Comparison of ENCODE assay signal across 12 cellular contexts in genomic region chr11:107856180-107856980, GRCh38. TPM values are rescaled to one million over a fixed set of nuclear protein-coding genes. Genes with fewer than 3 reads are reported as not detected.
A peak's percentile ranks its signal among the peaks of the same experiment; 100 is the strongest.
DNase-seq lines count a peak whose midpoint lies in the region; ATAC-seq and TF ChIP-seq lines count a peak whose summit lies in the region.
"Had no signal": no experiment of that assay in that cellular context is flagged by ENCODE, and none has a peak within 500 bp of the region (broad histone marks: within the 10 kb centered on the region; RNA-seq: fewer than 3 reads in every experiment).

No MANE protein-coding gene starts in this region.

- WGBS in transverse colon (ENCODE audit: low coverage in 1 of 2), 2 donors: 74% methylated on average over 10 of the region's 10 CpGs; no CpG with 5 or more reads in 1 of the 2 donors

- no peak for TF ChIP-seq POLR2A in transverse colon (IDR thresholded peaks at IDR 0.05)

- CTCF ChIA-PET in HEK293T (lab: Yijun Ruan, JAX): no interaction called here

- TF ChIP-seq CTCF in SU-DHL-6 (IDR thresholded peaks at IDR 0.05; ENCODE audit: insufficient read depth, low read length, poor library complexity, severe bottlenecking) (no peak), fibroblast of mammary gland (conservative IDR thresholded peaks at IDR 0.05; ENCODE audit: control insufficient read depth, insufficient read depth, low read depth, low read length) (no peak), transverse colon (IDR thresholded peaks at IDR 0.05) (no peak)

- H3K9me3 ChIP-seq in SU-DHL-6 (ENCODE audit: insufficient read depth, low read length) (no peaks in the 10 kb centered on the region), transverse colon (no peaks in the 10 kb centered on the region)
- H3K9me3 ChIP-seq: lower lobe of right lung, SJSA1 had no signal

- no peak for ATAC-seq in activated T-cell treated with anti-CD3 and anti-CD28 coated beads, Interleukin-2, amount 50 U/mL, for 4 hours
- ATAC-seq: lower lobe of right lung had no signal

- in situ Hi-C loops in transverse colon (cut with MboI; ENCODE audit: low pct_ligation_motif_present in 1 of 4, low pct_unique_long_range_greater_than_20kb in 1 of 4, low sequenced_read_pairs in 3 of 4): no loop called here

- peaks cover 35% of the 10 kb centered on the region for H3K4me1 Mint-ChIP-seq in activated T-cell treated with anti-CD3 and anti-CD28 coated beads, Interleukin-2, amount 50 U/mL, for 4 hours (ENCODE audit: low read depth)

- no peaks in the 10 kb centered on the region for H3K27me3 ChIP-seq in SU-DHL-6 (ENCODE audit: low read length)
- no peaks in the 10 kb centered on the region for H3K27me3 ChIP-seq in transverse colon
- H3K27me3 ChIP-seq: SJSA1 had no signal

- TF ChIP-seq EP300 in transverse colon (IDR thresholded peaks at IDR 0.05; ENCODE audit: low read depth): no peak

- intact Hi-C loops in transverse colon (cut with DNase I; ENCODE audit: low total_unique reads): no loop called here

- peaks cover 10% of the 10 kb centered on the region for H3K36me3 Mint-ChIP-seq in activated T-cell treated with anti-CD3 and anti-CD28 coated beads, Interleukin-2, amount 50 U/mL, for 4 hours (ENCODE audit: insufficient read depth)

- peak overlapping the region; percentile 97 for H3K4me3 Mint-ChIP-seq in activated T-cell treated with anti-CD3 and anti-CD28 coated beads, Interleukin-2, amount 50 U/mL, for 4 hours

- peak overlapping the region; percentile 84; the same call in 1 of the 2 replicates for H3K9ac ChIP-seq in SU-DHL-6 (ENCODE audit: low read length)

- H2AFZ ChIP-seq in SU-DHL-6 (ENCODE audit: low read depth, low read length, severe bottlenecking): no peak overlapping the region

- H4K20me1 ChIP-seq in SU-DHL-6 (ENCODE audit: low read depth, low read length): no peaks in the 10 kb centered on the region

- no peak for DNase-seq in activated T-cell treated with anti-CD3 and anti-CD28 coated beads, Interleukin-2, amount 50 U/mL, for 4 hours
- no peak for DNase-seq in activated T-cell treated with anti-CD3 and anti-CD28 coated beads, Interleukin-2, amount 50 U/mL, for 1 hour
- DNase-seq in fibroblast of mammary gland (ENCODE audit: low read depth) (no peak), transverse colon (peak; percentile 11), HCEC 1CT (no peak), GOT3 (lab: John Stamatoyannopoulos, UW) (no peak), HEK293T (ENCODE audit: extremely low spot score) (no peak)
- DNase-seq: activated CD8-positive, alpha-beta memory T cell treated with anti-CD3 and anti-CD28 coated beads, Interleukin-2, amount 50 U/mL, for 4 hours; KG1; lower lobe of right lung had no signal

- no peaks in the 10 kb centered on the region for H3K9me2 ChIP-seq in SU-DHL-6 (replicated peaks; ENCODE audit: insufficient read depth, low read length)

- H3K9me3 Mint-ChIP-seq in activated T-cell treated with anti-CD3 and anti-CD28 coated beads, Interleukin-2, amount 50 U/mL, for 4 hours: no peaks in the 10 kb centered on the region

- peaks cover 8% of the 10 kb centered on the region for H3F3A ChIP-seq in SU-DHL-6 (ENCODE audit: insufficient read depth)

- H3K4me3 ChIP-seq in SU-DHL-6 (ENCODE audit: insufficient read depth, low read length, poor library complexity, severe bottlenecking): peak overlapping the region; percentile 75
- peak overlapping the region; percentile 86 for H3K4me3 ChIP-seq in fibroblast of mammary gland (ENCODE audit: control insufficient read depth, low read depth, low read length)
- peak overlapping the region in 1 of 4 donors; percentile 79 for H3K4me3 ChIP-seq in transverse colon
- H3K4me3 ChIP-seq: lower lobe of right lung, SJSA1 had no signal

- H3K36me3 ChIP-seq in SU-DHL-6 (ENCODE audit: low read length): no peaks in the 10 kb centered on the region
- no peaks in the 10 kb centered on the region for H3K36me3 ChIP-seq in transverse colon
- H3K36me3 ChIP-seq: lower lobe of right lung, SJSA1 had no signal

- POLR2A ChIA-PET in HEK293T (lab: Yijun Ruan, JAX): no interaction called here

- H3K27ac ChIP-seq in SU-DHL-6 (ENCODE audit: low read depth, low read length): no peak overlapping the region
- peak overlapping the region; percentile 85 to 89 (median 86) for H3K27ac ChIP-seq in transverse colon
- H3K27ac ChIP-seq: lower lobe of right lung, SJSA1 had no signal

- peaks cover 0 to 47% (median 6%) of the 10 kb centered on the region in 4 donors for H3K4me1 ChIP-seq in transverse colon
- H3K4me1 ChIP-seq: SJSA1 had no signal

- peaks cover 69% of the 10 kb centered on the region for H3K79me2 ChIP-seq in SU-DHL-6 (ENCODE audit: insufficient read depth, low read length)

- H3K27me3 Mint-ChIP-seq in activated T-cell treated with anti-CD3 and anti-CD28 coated beads, Interleukin-2, amount 50 U/mL, for 4 hours (ENCODE audit: low read depth): no peaks in the 10 kb centered on the region

- peak overlapping the region; percentile 78 for H3K4me2 ChIP-seq in SU-DHL-6 (ENCODE audit: low read depth, low read length, poor library complexity, severe bottlenecking)

TF ChIP-seq in HEK293T, 16 proteins besides CTCF, POLR2A, EP300 and RAD21:
- TF ChIP-seq L3MBTL2 (conservative IDR thresholded peaks at IDR 0.05) (no peak), FOXM1 (IDR thresholded peaks at IDR 0.05; ENCODE audit: borderline replicate concordance) (no peak), ELF4 (IDR thresholded peaks at IDR 0.05) (no peak), ARNT (IDR thresholded peaks at IDR 0.05) (no peak), CTBP1 (IDR thresholded peaks at IDR 0.05; ENCODE audit: borderline replicate concordance) (no peak), FOXA1 (IDR thresholded peaks at IDR 0.05) (no peak), TARDBP (IDR thresholded peaks at IDR 0.05) (no peak), SP1 (IDR thresholded peaks at IDR 0.05) (no peak), NFRKB (IDR thresholded peaks at IDR 0.05) (no peak), BHLHE40 (IDR thresholded peaks at IDR 0.05; ENCODE audit: borderline replicate concordance) (no peak), LEF1 (IDR thresholded peaks at IDR 0.05; ENCODE audit: borderline replicate concordance) (no peak), FOXK2 (IDR thresholded peaks at IDR 0.05) (no peak), HDGF (IDR thresholded peaks at IDR 0.05; ENCODE audit: borderline replicate concordance) (no peak), SUZ12 (IDR thresholded peaks at IDR 0.05) (no peak)
TF ChIP-seq in HEK293T: peak in this region for 0.

RNA-seq across cellular contexts. Expression of gene SLC35F2, which starts 2.2 kb away (rescaled TPM):
- 10 to 100 TPM; 33.8 to 46.3 (median 42.4) TPM for total RNA-seq in activated T-cell treated with anti-CD3 and anti-CD28 coated beads, Interleukin-2, amount 50 U/mL, for 4 hours
- 10 to 100 TPM in 3 of 4 donors, 1 to 10 TPM in 1; 2.2 to 29.2 (median 18.8) TPM for total RNA-seq in transverse colon
